ENCODE assay signal across 9 cellular contexts in genomic region chr4:2714071-2714770, GRCh38. TPM values are rescaled to one million over a fixed set of nuclear protein-coding genes. Genes with fewer than 3 reads are reported as not detected.
DNase-seq lines count a peak whose midpoint lies in the region; ATAC-seq and TF ChIP-seq lines count a peak whose summit lies in the region.
"Had no signal": no experiment of that assay in that cellular context is flagged by ENCODE, and none has a peak within 500 bp of the region (broad histone marks: within the 10 kb centered on the region; RNA-seq: fewer than 3 reads in every experiment).

No MANE protein-coding gene starts in this region.

- intact Hi-C loops in CD8-positive, alpha-beta T cell (cut with DNase I, micrococcal nuclease): no loop called here

- WGBS in esophagus, 2 donors: 33 to 45% methylated on average over 10 of the region's 10 CpGs

- no peaks in the 10 kb centered on the region for H3K27me3 Mint-ChIP-seq in CD8-positive, alpha-beta T cell (ENCODE audit: low read depth)
- H3K27me3 Mint-ChIP-seq in progenitor cell of endocrine pancreas: no peaks in the 10 kb centered on the region

- H3K4me3 Mint-ChIP-seq in CD8-positive, alpha-beta T cell: peak overlapping the region; percentile 35
- H3K4me3 Mint-ChIP-seq in progenitor cell of endocrine pancreas (ENCODE audit: low read depth): no peak overlapping the region

- TF ChIP-seq CTCF in CD8-positive, alpha-beta T cell (IDR thresholded peaks at IDR 0.05): no peak
- no peak for TF ChIP-seq CTCF in progenitor cell of endocrine pancreas (IDR thresholded peaks at IDR 0.05; ENCODE audit: unreplicated experiment)

- H3K36me3 Mint-ChIP-seq in CD8-positive, alpha-beta T cell: peaks cover 38% of the 10 kb centered on the region
- H3K36me3 Mint-ChIP-seq in progenitor cell of endocrine pancreas (ENCODE audit: insufficient read depth): peaks cover 25% of the 10 kb centered on the region

- peaks cover 16% of the 10 kb centered on the region for H3K4me1 ChIP-seq in CD8-positive, alpha-beta T cell (ENCODE audit: insufficient read depth, low read length)
- peaks cover 3 to 4% of the 10 kb centered on the region in 2 donors for H3K4me1 ChIP-seq in esophagus (ENCODE audit: control insufficient read depth in 2 of 2, insufficient read depth in 2 of 2, low read length in 1 of 2)

- no peak overlapping the region for H3K4me3 ChIP-seq in CD8-positive, alpha-beta T cell (ENCODE audit: low read depth, low read length)
- no peak overlapping the region for H3K4me3 ChIP-seq in esophagus (ENCODE audit: low read depth in 1 of 2, low read length in 2 of 2)
- H3K4me3 ChIP-seq: suprapubic skin had no signal

- CTCF ChIA-PET in CD8-positive, alpha-beta T cell (lab: Charles Lee): interaction anchor here (0.7 to 1.0 kb wide), 2 partner anchors 23 to 45 kb away, joined by 3 to 5 read pairs; no protein-coding TSS in a partner anchor

- DNase-seq in CD8-positive, alpha-beta T cell: peak in 4 of 7 experiments; percentile 14 to 64 (median 35)
- DNase-seq in activated CD4-positive, alpha-beta T cell treated with anti-CD3 and anti-CD28 coated beads, Interleukin-2, amount 50 U/mL, for 48 hours: peak; percentile 42 to 48
- DNase-seq in progenitor cell of endocrine pancreas (ENCODE audit: low spot score, unreplicated experiment): no peak
- no peak for DNase-seq in cerebellar nuclear complex (lab: John Stamatoyannopoulos, UW)

- peak overlapping the region; percentile 40 for H3K27ac ChIP-seq in CD8-positive, alpha-beta T cell (ENCODE audit: low read depth, low read length)
- H3K27ac ChIP-seq in esophagus (ENCODE audit: low read depth in 2 of 2, low read length in 1 of 2): peak overlapping the region; percentile 24 to 63
- H3K27ac ChIP-seq: suprapubic skin had no signal

- peak; percentile 94 for ATAC-seq in CD8-positive, alpha-beta T cell
- ATAC-seq in GM21390 (IDR thresholded peaks at IDR 0.05; ENCODE audit: unreplicated experiment): no peak
- ATAC-seq in HG03280 (IDR thresholded peaks at IDR 0.05; ENCODE audit: unreplicated experiment): no peak
- no peak for ATAC-seq in GM21717 (IDR thresholded peaks at IDR 0.05; ENCODE audit: unreplicated experiment)

- H3K9me3 Mint-ChIP-seq in CD8-positive, alpha-beta T cell: no peaks in the 10 kb centered on the region
- H3K9me3 Mint-ChIP-seq in progenitor cell of endocrine pancreas (ENCODE audit: low read depth): no peaks in the 10 kb centered on the region

- H3K27me3 ChIP-seq in CD8-positive, alpha-beta T cell (ENCODE audit: insufficient read depth, low read length): no peaks in the 10 kb centered on the region
- H3K27me3 ChIP-seq in esophagus (ENCODE audit: control insufficient read depth in 1 of 2, insufficient read depth in 2 of 2, low read length in 2 of 2): no peaks in the 10 kb centered on the region
- H3K27me3 ChIP-seq: suprapubic skin had no signal

- POLR2A ChIA-PET in CD8-positive, alpha-beta T cell (lab: Charles Lee): no interaction called here

- H3K36me3 ChIP-seq in CD8-positive, alpha-beta T cell (ENCODE audit: insufficient read depth, low read length): peaks cover 5% of the 10 kb centered on the region
- peaks cover 0 to 7% of the 10 kb centered on the region in 2 donors for H3K36me3 ChIP-seq in esophagus (ENCODE audit: control insufficient read depth in 2 of 2, insufficient read depth in 2 of 2, low read length in 1 of 2)

- H3K9me3 ChIP-seq in CD8-positive, alpha-beta T cell (ENCODE audit: low read length): no peaks in the 10 kb centered on the region
- no peaks in the 10 kb centered on the region for H3K9me3 ChIP-seq in esophagus (ENCODE audit: control insufficient read depth in 2 of 2, insufficient read depth in 1 of 2, low read depth in 1 of 2, low read length in 1 of 2)
- H3K9me3 ChIP-seq: suprapubic skin had no signal

- peak overlapping the region; percentile 85 for H3K27ac Mint-ChIP-seq in CD8-positive, alpha-beta T cell
- H3K27ac Mint-ChIP-seq in progenitor cell of endocrine pancreas: peak overlapping the region; percentile 54

- peaks cover 21% of the 10 kb centered on the region for H3K4me1 Mint-ChIP-seq in CD8-positive, alpha-beta T cell (ENCODE audit: low read depth)
- no peaks in the 10 kb centered on the region for H3K4me1 Mint-ChIP-seq in progenitor cell of endocrine pancreas (ENCODE audit: low read depth)

RNA-seq across cellular contexts. Expression of gene TNIP2, which starts 41.9 kb away (rescaled TPM):
- total RNA-seq in CD8-positive, alpha-beta T cell: 10 to 100 TPM; 50.9 to 56.5 TPM
- polyA plus RNA-seq in esophagus: 10 to 100 TPM; 29.3 to 29.7 TPM
- 21.2 and 26.3 TPM in 2 replicates for total RNA-seq in progenitor cell of endocrine pancreas

Comparison
In these comparisons a context has a peak if more than half of its experiments do, and no peak if none do; other contexts are left out.
1. DNase-seq: peak in CD8-positive, alpha-beta T cell (4 of 7) and activated CD4-positive, alpha-beta T cell treated with anti-CD3 and anti-CD28 coated beads, Interleukin-2, amount 50 U/mL, for 48 hours (2 of 2); none in progenitor cell of endocrine pancreas (single experiment) and cerebellar nuclear complex (0 of 2).